In the genomic region with DNA sequence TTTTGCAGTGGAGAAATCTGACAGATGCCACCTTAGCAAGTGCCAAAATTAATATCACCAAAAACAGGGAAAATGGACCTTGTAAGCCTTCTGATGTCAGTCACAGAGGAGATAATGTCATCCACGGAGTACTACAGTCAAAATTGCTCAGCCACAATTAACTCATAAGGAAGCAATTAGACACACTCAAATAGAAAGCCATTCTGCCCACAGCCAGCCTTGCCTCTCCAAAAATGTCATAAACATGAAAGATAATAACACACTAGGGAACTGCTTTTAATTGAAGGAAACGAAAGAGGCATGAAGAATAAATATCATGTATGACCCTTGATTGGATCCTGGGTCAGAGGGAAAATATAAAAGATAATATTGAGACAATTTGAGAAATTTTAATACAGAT, we compare ENCODE assay signal across 29 cellular contexts.
"Had no signal": no experiment of that assay in that cellular context is flagged by ENCODE, and none has a peak within 500 bp of the region (broad histone marks: within the 10 kb centered on the region; RNA-seq: fewer than 3 reads in every experiment).

No MANE protein-coding gene starts in this region.

- ATAC-seq: activated CD8-positive, alpha-beta T cell treated with anti-CD3 and anti-CD28 coated beads for 36 hours; activated T-cell treated with anti-CD3 and anti-CD28 coated beads, Interleukin-2, amount 50 U/mL, for 72 hours; activated T-helper 17 cell treated with anti-CD3 and anti-CD28 coated beads, Interleukin-2, amount 50 U/mL, for 72 hours; Panc1 had no signal

- H3K4me3 ChIP-seq: ascending aorta, cardiac muscle cell, colonic mucosa, SJSA1 had no signal

- H3K9me3 ChIP-seq: ascending aorta, colonic mucosa, SJSA1, SK-N-SH had no signal

- H3K27ac Mint-ChIP-seq: activated CD4-positive, alpha-beta T cell treated with anti-CD3 and anti-CD28 coated beads, Interleukin-2, amount 10 ng/mL, durations not matched to agents 24 days and 14 days; activated CD8-positive, alpha-beta T cell treated with anti-CD3 and anti-CD28 coated beads for 36 hours; activated naive CD4-positive, alpha-beta T cell treated with anti-CD3 and anti-CD28 coated beads, Interleukin-2, amount 50 U/mL, for 24 hours; activated naive CD8-positive, alpha-beta T cell treated with anti-CD3 and anti-CD28 coated beads, Interleukin-2, amount 10 ng/mL, durations not matched to agents 7 days and 5 days; activated T-cell treated with anti-CD3 and anti-CD28 coated beads, Interleukin-2, amount 50 U/mL, for 72 hours; activated T-helper 17 cell treated with anti-CD3 and anti-CD28 coated beads, Interleukin-2, amount 50 U/mL, for 72 hours; T-helper 1 cell treated with Interleukin-12 subunit alpha and Interleukin-12 subunit beta and Interleukin-4 antibody, amounts not matched to agents 30 μg/mL and 1 μg/mL, for 36 hours; T-helper 2 cell treated with Interferon-gamma antibody and Interleukin-4, amounts not matched to agents 5 μg/mL and 100 μg/mL, for 36 hours had no signal

- H3K27ac ChIP-seq: ascending aorta, cardiac muscle cell, colonic mucosa, KMS-11, SJSA1 had no signal

- H3K27me3 Mint-ChIP-seq: activated CD4-positive, alpha-beta T cell treated with anti-CD3 and anti-CD28 coated beads, Interleukin-2, amount 10 ng/mL, durations not matched to agents 24 days and 14 days; activated CD8-positive, alpha-beta T cell treated with anti-CD3 and anti-CD28 coated beads for 36 hours; activated naive CD4-positive, alpha-beta T cell treated with anti-CD3 and anti-CD28 coated beads, Interleukin-2, amount 50 U/mL, for 24 hours; activated naive CD8-positive, alpha-beta T cell treated with anti-CD3 and anti-CD28 coated beads, Interleukin-2, amount 10 ng/mL, durations not matched to agents 7 days and 5 days; activated T-helper 17 cell treated with anti-CD3 and anti-CD28 coated beads, Interleukin-2, amount 50 U/mL, for 72 hours; central memory CD8-positive, alpha-beta T cell had no signal

- H3K36me3 ChIP-seq: ascending aorta, cardiac muscle cell, colonic mucosa, SJSA1 had no signal

- H3K4me1 ChIP-seq: ascending aorta, colonic mucosa, SJSA1 had no signal

- H3K4me3 Mint-ChIP-seq: activated CD4-positive, alpha-beta T cell treated with anti-CD3 and anti-CD28 coated beads, Interleukin-2, amount 10 ng/mL, durations not matched to agents 24 days and 14 days; activated CD8-positive, alpha-beta T cell treated with anti-CD3 and anti-CD28 coated beads for 36 hours; activated naive CD4-positive, alpha-beta T cell treated with anti-CD3 and anti-CD28 coated beads, Interleukin-2, amount 50 U/mL, for 24 hours; activated naive CD8-positive, alpha-beta T cell treated with anti-CD3 and anti-CD28 coated beads, Interleukin-2, amount 10 ng/mL, durations not matched to agents 7 days and 5 days; activated T-cell treated with anti-CD3 and anti-CD28 coated beads, Interleukin-2, amount 50 U/mL, for 72 hours; activated T-helper 17 cell treated with anti-CD3 and anti-CD28 coated beads, Interleukin-2, amount 50 U/mL, for 72 hours; central memory CD8-positive, alpha-beta T cell; T-helper 1 cell treated with Interleukin-12 subunit alpha and Interleukin-12 subunit beta and Interleukin-4 antibody, amounts not matched to agents 30 μg/mL and 1 μg/mL, for 36 hours; T-helper 2 cell treated with Interferon-gamma antibody and Interleukin-4, amounts not matched to agents 5 μg/mL and 100 μg/mL, for 36 hours had no signal

- H3K4me1 Mint-ChIP-seq: activated CD4-positive, alpha-beta T cell treated with anti-CD3 and anti-CD28 coated beads, Interleukin-2, amount 10 ng/mL, durations not matched to agents 24 days and 14 days; activated naive CD4-positive, alpha-beta T cell treated with anti-CD3 and anti-CD28 coated beads, Interleukin-2, amount 50 U/mL, for 24 hours; activated naive CD8-positive, alpha-beta T cell treated with anti-CD3 and anti-CD28 coated beads, Interleukin-2, amount 10 ng/mL, durations not matched to agents 7 days and 5 days; activated T-helper 17 cell treated with anti-CD3 and anti-CD28 coated beads, Interleukin-2, amount 50 U/mL, for 72 hours; central memory CD8-positive, alpha-beta T cell had no signal

- H3K27me3 ChIP-seq: ascending aorta, cardiac muscle cell, colonic mucosa, SJSA1 had no signal

- H3K9me3 Mint-ChIP-seq: activated CD4-positive, alpha-beta T cell treated with anti-CD3 and anti-CD28 coated beads, Interleukin-2, amount 10 ng/mL, durations not matched to agents 24 days and 14 days; T-helper 1 cell treated with Interleukin-12 subunit alpha and Interleukin-12 subunit beta and Interleukin-4 antibody, amounts not matched to agents 30 μg/mL and 1 μg/mL, for 36 hours had no signal

- DNase-seq: activated CD4-positive, alpha-beta T cell treated with anti-CD3 and anti-CD28 coated beads, Interleukin-2, amount 10 ng/mL, durations not matched to agents 24 days and 14 days; activated CD4-positive, alpha-beta T cell treated with anti-CD3 and anti-CD28 coated beads, Interleukin-2, amount 50 U/mL, for 4 hours; activated CD8-positive, alpha-beta T cell treated with anti-CD3 and anti-CD28 coated beads for 36 hours; activated gamma-delta T cell; activated naive CD4-positive, alpha-beta T cell treated with Interleukin-2 at 50 U/mL for 16 hours; activated naive CD8-positive, alpha-beta T cell treated with anti-CD3 and anti-CD28 coated beads, Interleukin-2, amount 10 ng/mL, durations not matched to agents 7 days and 5 days; activated T-cell treated with anti-CD3 and anti-CD28 coated beads, Interleukin-2, amount 50 U/mL, for 1 hour; activated T-cell treated with anti-CD3 and anti-CD28 coated beads, Interleukin-2, amount 50 U/mL, for 72 hours; amygdala; colonic mucosa; NCI-H1417 treated with DMSO at 0.1 percent for 48 hours; NCI-H187 treated with DMSO at 0.1 percent for 48 hours; NCI-H2171 treated with DMSO at 0.1 percent for 48 hours; NCI-H2227 treated with DMSO at 0.1 percent for 48 hours; NCI-H446; NCI-H510A treated with DMSO at 0.1 percent for 48 hours; NCI-H526 treated with DMSO at 0.1 percent for 48 hours; SHP77; SK-N-SH had no signal

- H3K36me3 Mint-ChIP-seq: activated naive CD4-positive, alpha-beta T cell treated with anti-CD3 and anti-CD28 coated beads, Interleukin-2, amount 50 U/mL, for 24 hours; activated naive CD8-positive, alpha-beta T cell treated with anti-CD3 and anti-CD28 coated beads, Interleukin-2, amount 10 ng/mL, durations not matched to agents 7 days and 5 days had no signal
